Comparison of ENCODE assay signal across 17 cellular contexts in genomic region chr1:227913969-227914791, GRCh38. TPM values are rescaled to one million over a fixed set of nuclear protein-coding genes. Genes with fewer than 3 reads are reported as not detected.
A peak's percentile ranks its signal among the peaks of the same experiment; 100 is the strongest.
DNase-seq lines count a peak whose midpoint lies in the region; ATAC-seq and TF ChIP-seq lines count a peak whose summit lies in the region.
"Had no signal": no experiment of that assay in that cellular context is flagged by ENCODE, and none has a peak within 500 bp of the region (broad histone marks: within the 10 kb centered on the region; RNA-seq: fewer than 3 reads in every experiment).

No MANE protein-coding gene starts in this region.

- no peaks in the 10 kb centered on the region for H4K20me1 ChIP-seq in osteoblast (ENCODE audit: insufficient read depth, low read length)

- H3K36me3 Mint-ChIP-seq in activated T-helper 17 cell treated with anti-CD3 and anti-CD28 coated beads, Interleukin-2, amount 50 U/mL, for 72 hours (ENCODE audit: low read depth) = no peaks in the 10 kb centered on the region

- no peak overlapping the region for H2AFZ ChIP-seq in osteoblast (ENCODE audit: low read length)

- H3K27ac Mint-ChIP-seq in activated T-helper 17 cell treated with anti-CD3 and anti-CD28 coated beads, Interleukin-2, amount 50 U/mL, for 72 hours = no peak overlapping the region
- H3K27ac Mint-ChIP-seq: activated CD4-positive, alpha-beta memory T cell treated with anti-CD3 and anti-CD28 coated beads, Interleukin-2, amount 10 ng/mL, durations not matched to agents 7 days and 5 days; CD4-positive, alpha-beta T cell had no signal

- H3K27me3 ChIP-seq in osteoblast (ENCODE audit: insufficient read depth, low read length) = peaks cover 5% of the 10 kb centered on the region
- H3K27me3 ChIP-seq: esophagus muscularis mucosa, heart left ventricle had no signal

- H3K4me3 ChIP-seq in osteoblast (ENCODE audit: insufficient read depth, low read length) = no peak overlapping the region
- H3K4me3 ChIP-seq: esophagus muscularis mucosa, GM12878, heart left ventricle had no signal

- H3K4me2 ChIP-seq in osteoblast (ENCODE audit: insufficient read depth, low read length) = no peak overlapping the region
- H3K4me2 ChIP-seq: SK-N-SH had no signal

- no peak overlapping the region for H3K4me3 Mint-ChIP-seq in activated T-helper 17 cell treated with anti-CD3 and anti-CD28 coated beads, Interleukin-2, amount 50 U/mL, for 72 hours
- H3K4me3 Mint-ChIP-seq: activated CD4-positive, alpha-beta memory T cell treated with anti-CD3 and anti-CD28 coated beads, Interleukin-2, amount 10 ng/mL, durations not matched to agents 7 days and 5 days; CD4-positive, alpha-beta T cell had no signal

- DNase-seq in NCI-H2227 (lab: John Stamatoyannopoulos, UW; ENCODE audit: unreplicated experiment) (peak; percentile 19), NCI-H2227 treated with DMSO at 0.1 percent for 48 hours (lab: John Stamatoyannopoulos, UW) (no peak), NCI-H146 treated with DMSO at 0.1 percent for 48 hours (lab: John Stamatoyannopoulos, UW; ENCODE audit: unreplicated experiment) (peak; percentile 51), astrocyte of the hippocampus (ENCODE audit: low read depth, low spot score) (peak; percentile 23), osteoblast (ENCODE audit: insufficient read length, low spot score, missing footprints) (peak; percentile 75), GM20000 (ENCODE audit: low spot score) (no peak)
- DNase-seq: activated CD4-positive, alpha-beta memory T cell treated with anti-CD3 and anti-CD28 coated beads, Interleukin-2, amount 10 ng/mL, durations not matched to agents 7 days and 5 days; amygdala; CD4-positive, alpha-beta T cell; Karpas-422; NCI-H2029; SK-N-SH had no signal

- no peaks in the 10 kb centered on the region for H3K9me3 Mint-ChIP-seq in activated T-helper 17 cell treated with anti-CD3 and anti-CD28 coated beads, Interleukin-2, amount 50 U/mL, for 72 hours
- H3K9me3 Mint-ChIP-seq: activated CD4-positive, alpha-beta memory T cell treated with anti-CD3 and anti-CD28 coated beads, Interleukin-2, amount 10 ng/mL, durations not matched to agents 7 days and 5 days; CD4-positive, alpha-beta T cell had no signal

- H3K9me3 ChIP-seq in osteoblast (ENCODE audit: low read depth, low read length) = no peaks in the 10 kb centered on the region
- H3K9me3 ChIP-seq: esophagus muscularis mucosa, heart left ventricle, SK-N-SH had no signal

- no peak overlapping the region for H3K27ac ChIP-seq in osteoblast (ENCODE audit: low read depth, low read length)
- H3K27ac ChIP-seq: esophagus muscularis mucosa, heart left ventricle had no signal

- ATAC-seq in HG03175 (IDR thresholded peaks at IDR 0.05; ENCODE audit: unreplicated experiment) = no peak
- ATAC-seq in activated T-helper 17 cell treated with anti-CD3 and anti-CD28 coated beads, Interleukin-2, amount 50 U/mL, for 72 hours (replicated peaks) = no peak
- ATAC-seq: GM12878 had no signal

- H3K4me1 ChIP-seq in osteoblast (ENCODE audit: insufficient read depth, low read length) = no peaks in the 10 kb centered on the region

- H3K36me3 ChIP-seq in osteoblast (ENCODE audit: insufficient read depth, low read length) = no peaks in the 10 kb centered on the region
- H3K36me3 ChIP-seq: esophagus muscularis mucosa, heart left ventricle had no signal

- H3K27me3 Mint-ChIP-seq in activated T-helper 17 cell treated with anti-CD3 and anti-CD28 coated beads, Interleukin-2, amount 50 U/mL, for 72 hours = no peaks in the 10 kb centered on the region
- H3K27me3 Mint-ChIP-seq: activated CD4-positive, alpha-beta memory T cell treated with anti-CD3 and anti-CD28 coated beads, Interleukin-2, amount 10 ng/mL, durations not matched to agents 7 days and 5 days; CD4-positive, alpha-beta T cell had no signal

- no peak for TF ChIP-seq CTCF in osteoblast (IDR thresholded peaks at IDR 0.05; ENCODE audit: extremely low read depth, low read depth, low read length)
- no peak for TF ChIP-seq CTCF in GM20000 (IDR thresholded peaks at IDR 0.05; ENCODE audit: extremely low read depth, missing control alignments)

- H3K4me1 Mint-ChIP-seq in activated T-helper 17 cell treated with anti-CD3 and anti-CD28 coated beads, Interleukin-2, amount 50 U/mL, for 72 hours = no peaks in the 10 kb centered on the region

- H3K79me2 ChIP-seq in osteoblast (ENCODE audit: insufficient read depth, low read length) = no peaks in the 10 kb centered on the region

RNA-seq across cellular contexts. Expression of gene WNT9A, which starts 33.6 kb away (rescaled TPM):
- total RNA-seq in osteoblast = 0.36 and 0.88 TPM in 2 replicates
- total RNA-seq in activated T-helper 17 cell treated with anti-CD3 and anti-CD28 coated beads, Interleukin-2, amount 50 U/mL, for 72 hours = under 1 TPM; 0.09 to 0.24 TPM
- total RNA-seq: CD4-positive, alpha-beta T cell; GM12878 had no signal

Comparison
In these comparisons a context has a peak if more than half of its experiments do, and no peak if none do; other contexts are left out.
1. DNase-seq: peak in NCI-H2227 (single experiment), NCI-H146 treated with DMSO at 0.1 percent for 48 hours (single experiment), astrocyte of the hippocampus (single experiment) and osteoblast (single experiment); none in NCI-H2227 treated with DMSO at 0.1 percent for 48 hours (single experiment) and GM20000 (single experiment).